ENCODE assay signal across 8 cellular contexts in genomic region chr6:2763876-2764540, GRCh38. TPM values are rescaled to one million over a fixed set of nuclear protein-coding genes. Genes with fewer than 3 reads are reported as not detected.
DNase-seq lines count a peak whose midpoint lies in the region; ATAC-seq lines count a peak whose summit lies in the region.

No MANE protein-coding gene starts in this region.

- H3K27me3 ChIP-seq in neuron (ENCODE audit: insufficient read depth, low read length) = no peaks in the 10 kb centered on the region

- H3K27me3 Mint-ChIP-seq in effector memory CD8-positive, alpha-beta T cell = no peaks in the 10 kb centered on the region

- H3K27ac Mint-ChIP-seq in effector memory CD8-positive, alpha-beta T cell = peak overlapping the region; percentile 97 to 98

- ATAC-seq in effector memory CD8-positive, alpha-beta T cell (replicated peaks) = no peak
- no peak for ATAC-seq in GM19035 (IDR thresholded peaks at IDR 0.05; ENCODE audit: unreplicated experiment)

- no peaks in the 10 kb centered on the region for H3K9me3 ChIP-seq in neuron (ENCODE audit: low read length)

- H3K4me3 ChIP-seq in neuron (ENCODE audit: low read length) = peak overlapping the region; percentile 89

- peaks cover 28% of the 10 kb centered on the region for H3K36me3 Mint-ChIP-seq in effector memory CD8-positive, alpha-beta T cell (ENCODE audit: insufficient read depth)

- in situ Hi-C loops in Caki2 (cut with HindIII; ENCODE audit: low pct_unique_long_range_greater_than_20kb, low sequenced_read_pairs) = no loop called here

- H3K36me3 ChIP-seq in neuron (ENCODE audit: insufficient read depth, low read length) = no peaks in the 10 kb centered on the region

- peak; percentile 44 for DNase-seq in Caki2 (ENCODE audit: low read depth)
- DNase-seq in NOMO-1 treated with dmso at 0.1 percent for 144 hours (lab: John Stamatoyannopoulos, UW; ENCODE audit: unreplicated experiment) = peak; percentile 49
- DNase-seq in effector memory CD8-positive, alpha-beta T cell = no peak
- no peak for DNase-seq in dedifferentiated amniotic fluid mesenchymal stem cell (ENCODE audit: extremely low spot score)
- no peak for DNase-seq in cerebellum (ENCODE audit: low spot score)
- no peak for DNase-seq in kidney glomerular epithelial cell (lab: John Stamatoyannopoulos, UW)

- H3K4me1 ChIP-seq in neuron (ENCODE audit: insufficient read depth, low read length) = peaks cover 18% of the 10 kb centered on the region

- H3K9me3 Mint-ChIP-seq in effector memory CD8-positive, alpha-beta T cell = no peaks in the 10 kb centered on the region

- peaks cover 22 to 33% of the 10 kb centered on the region in 2 donors for H3K4me1 Mint-ChIP-seq in effector memory CD8-positive, alpha-beta T cell (ENCODE audit: low read depth in 2 of 2)

- peak overlapping the region; percentile 89 for H3K4me3 Mint-ChIP-seq in effector memory CD8-positive, alpha-beta T cell

- H2AFZ ChIP-seq in neuron (ENCODE audit: low read depth, low read length) = peak overlapping the region; percentile 96

RNA-seq across cellular contexts. Expression of gene WRNIP1, which starts 1.2 kb away (rescaled TPM):
- 75.4 and 94.7 TPM in 2 replicates for total RNA-seq in Caki2 (2014; rRNA removed; shearing (Covaris generic); ENCODE audit: low replicate concordance)
- 32.3 TPM for total RNA-seq in cerebellum

RNA-seq across cellular contexts. Expression of gene MYLK4, which starts 13.3 kb away (rescaled TPM):
- 0.57 and 1.2 TPM in 2 replicates for total RNA-seq in Caki2 (2014; rRNA removed; shearing (Covaris generic); ENCODE audit: low replicate concordance)
- 0.45 TPM for total RNA-seq in cerebellum

Comparison
In these comparisons a context has a peak if more than half of its experiments do, and no peak if none do; other contexts are left out.
1. DNase-seq: peak in Caki2 (single experiment) and NOMO-1 treated with dmso at 0.1 percent for 144 hours (single experiment); none in effector memory CD8-positive, alpha-beta T cell (0 of 3), dedifferentiated amniotic fluid mesenchymal stem cell (single experiment), cerebellum (single experiment) and kidney glomerular epithelial cell (single experiment).